Comparison of ENCODE assay signal across 8 cellular contexts in the genomic region with DNA sequence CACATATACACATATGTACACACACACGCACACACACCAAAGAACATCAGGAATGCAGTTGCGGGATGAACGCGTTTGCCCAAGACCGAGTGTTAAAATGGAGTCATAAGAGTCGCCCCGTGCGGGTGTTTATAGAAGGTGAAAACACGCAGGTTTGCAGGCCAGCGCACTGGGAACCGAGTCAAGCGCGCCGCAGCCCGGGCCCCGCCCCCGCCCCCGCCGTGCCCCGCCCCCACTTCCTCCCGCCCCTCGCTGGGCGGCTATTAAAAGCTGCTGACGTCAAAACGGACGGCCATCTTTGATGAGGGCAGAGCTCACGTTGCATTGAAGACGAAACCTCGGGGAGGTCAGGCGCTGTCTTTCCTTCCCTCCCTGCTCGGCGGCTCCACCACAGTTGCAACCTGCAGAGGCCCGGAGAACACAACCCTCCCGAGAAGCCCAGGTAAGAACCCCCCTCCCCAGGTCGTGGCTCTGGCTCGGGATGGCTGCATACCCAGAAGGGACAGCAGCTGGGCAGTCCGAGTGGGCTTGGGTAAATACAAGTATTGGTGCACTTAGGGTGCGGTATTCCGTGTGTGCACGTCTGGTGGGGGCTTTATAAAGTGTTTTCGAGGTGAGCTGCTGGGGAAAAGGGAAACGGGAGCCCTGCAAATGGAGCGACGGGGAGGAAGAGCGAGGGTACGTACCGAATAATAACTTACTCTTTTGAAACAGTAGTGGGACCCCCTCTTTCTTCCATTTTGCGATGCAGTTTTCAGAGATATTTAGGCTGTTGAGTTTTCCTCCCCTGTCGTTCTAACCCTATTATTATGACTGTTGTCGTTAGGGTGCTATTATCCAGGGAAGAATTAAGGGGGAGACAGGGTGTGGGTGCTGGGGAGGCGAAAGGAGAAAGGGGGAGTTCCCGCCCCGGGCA. TPM values are rescaled to one million over a fixed set of nuclear protein-coding genes. Genes with fewer than 3 reads are reported as not detected.
DNase-seq lines count a peak whose midpoint lies in the region; ATAC-seq, FAIRE-seq and TF ChIP-seq lines count a peak whose summit lies in the region.

Gene SNAP25 (plus strand): TSS at position 295 of the 916 bp plus-strand sequence. CDS start 56,662 bp downstream, outside the sequence.

- ATAC-seq in T-cell (replicated peaks in 1 of 4), result peak in 2 of 4 experiments; percentile 26 to 61
- no peak for ATAC-seq in GM18861 (IDR thresholded peaks at IDR 0.05; ENCODE audit: unreplicated experiment)
- no peak for ATAC-seq in GM18517 (IDR thresholded peaks at IDR 0.05; ENCODE audit: unreplicated experiment)

- peak within 1 kb of the TSS in 1 of 2 donors; percentile 73 for H3K27ac Mint-ChIP-seq in T-cell

- peaks cover 42% of the 10 kb centered on the region in 2 donors for H3K27me3 Mint-ChIP-seq in T-cell

- H3K36me3 Mint-ChIP-seq in T-cell, result no peaks in the 10 kb centered on the region

- peaks cover 0 to 7% of the 10 kb centered on the region in 2 donors for H3K4me1 ChIP-seq in small intestine (ENCODE audit: control insufficient read depth in 2 of 2, insufficient read depth in 1 of 2, low read depth in 1 of 2, low read length in 1 of 2)

- 1 to 7% (median 3%) methylated on average over 48 to 53 of the region's 53 CpGs for WGBS in small intestine, 3 donors

- H3K4me1 Mint-ChIP-seq in T-cell, result peaks cover 14 to 18% (median 17%) of the 10 kb centered on the region in 3 donors

- DNase-seq in DMS53 treated with DMSO at 0.1 percent for 48 hours (lab: John Stamatoyannopoulos, UW; ENCODE audit: unreplicated experiment), result peak; percentile 92
- peak; percentile 95 for DNase-seq in NCI-H1105 (lab: John Stamatoyannopoulos, UW)
- peak in 27 of 34 experiments; percentile 7 to 35 (median 21) for DNase-seq in T-cell
- DNase-seq in cardiac fibroblast (ENCODE audit: low read depth in 2 of 2), result peak; percentile 81 to 86
- DNase-seq in iPS-NIHi7 (ENCODE audit: extremely low spot score), result peak; percentile 77
- peak; percentile 2 for DNase-seq in small intestine

- POLR2A ChIA-PET in T-cell (lab: Charles Lee), result interaction anchor here in 1 of 2 donors (0.7 kb wide), 1 partner anchor 216 kb away, joined by 8 read pairs; the partner anchor contains the start of gene SLX4IP

- peak within 1 kb of the TSS; percentile 36 to 52 for H3K4me3 ChIP-seq in cardiac fibroblast (replicated peaks in 1 of 2; ENCODE audit: low read depth in 2 of 2, low read length in 2 of 2)
- peak within 1 kb of the TSS; percentile 10 to 20 for H3K4me3 ChIP-seq in small intestine (ENCODE audit: low read depth in 1 of 2, low read length in 2 of 2)

- peaks cover 0 to 15% of the 10 kb centered on the region in 2 donors for H3K27me3 ChIP-seq in small intestine (ENCODE audit: control insufficient read depth in 2 of 2, insufficient read depth in 2 of 2, low read length in 2 of 2)

- no peak for TF ChIP-seq CTCF in cardiac fibroblast (IDR thresholded peaks at IDR 0.05; ENCODE audit: low read depth, low read length)

- peaks cover 2 to 21% (median 3%) of the 10 kb centered on the region in 3 donors for H3K9me3 Mint-ChIP-seq in T-cell

- FAIRE-seq in small intestine (lab: Jason Lieb, UNC), result no peak

- no peaks in the 10 kb centered on the region for H3K9me3 ChIP-seq in small intestine (ENCODE audit: control insufficient read depth, low read depth)

- CTCF ChIA-PET in T-cell (lab: Charles Lee), result interaction anchor here in 1 of 2 donors (0.7 kb wide), 2 partner anchors 216 to 241 kb away, joined by 3 read pairs; no protein-coding TSS in a partner anchor

- H3K36me3 ChIP-seq in small intestine (ENCODE audit: control insufficient read depth in 2 of 2, insufficient read depth in 2 of 2, low read length in 2 of 2), result no peaks in the 10 kb centered on the region

- no peak within 1 kb of the TSS for H3K27ac ChIP-seq in small intestine (ENCODE audit: low read depth in 1 of 2, low read length in 1 of 2)

- H3K4me3 Mint-ChIP-seq in T-cell, result peak within 1 kb of the TSS; percentile 43 to 64 (median 57)

RNA-seq across cellular contexts. Expression of gene SNAP25, which starts in this region (rescaled TPM):
- total RNA-seq in T-cell, result under 1 TPM in 1 of 5 donors, not detected in 4; 0.18 TPM
- 10 to 100 TPM in 1 of 3 donors, 1 to 10 TPM in 2; 2.0 to 10.7 (median 2.2) TPM for polyA plus RNA-seq in small intestine

Comparison
In these comparisons a context has a peak if more than half of its experiments do, and no peak if none do; other contexts are left out.
1. Peak in DNase-seq in T-cell; RNA of the gene not detected or under 1 TPM.
2. DNase-seq: peak in every context shown above with its lines; median percentile 95 in NCI-H1105; 92 in DMS53 treated with DMSO at 0.1 percent for 48 hours; 84 in cardiac fibroblast; 77 in iPS-NIHi7; 21 in T-cell; 2 in small intestine.